Comparison of ENCODE assay signal across 8 cellular contexts in genomic region chr1:155049651-155050559, GRCh38. TPM values are rescaled to one million over a fixed set of nuclear protein-coding genes. Genes with fewer than 3 reads are reported as not detected.
A peak's percentile ranks its signal among the peaks of the same experiment; 100 is the strongest.
DNase-seq lines count a peak whose midpoint lies in the region; ATAC-seq and TF ChIP-seq lines count a peak whose summit lies in the region.

No MANE protein-coding gene starts in this region.

- CTCF ChIA-PET in activated B cell treated with CpG ODN at 0.5 μM for 24 hours (lab: Charles Lee), result interaction anchor here (1.2 to 9.6 kb wide), 9 partner anchors 10 to 123 kb away, joined by 3 to 101 read pairs (median 6); partner anchors contain the start of genes EFNA4, KRTCAP2, PBXIP1 and PMVK

- H3K27me3 Mint-ChIP-seq in stimulated activated naive CD8-positive, alpha-beta T cell treated with anti-CD3 and anti-CD28 coated beads, Interleukin-15, Interleukin-2, amounts not matched to agents 100 ng/mL and 50 ng/mL, for 24 hours, result no peaks in the 10 kb centered on the region
- no peaks in the 10 kb centered on the region for H3K27me3 Mint-ChIP-seq in activated B cell treated with CpG ODN at 0.5 μM for 24 hours
- peaks cover 6% of the 10 kb centered on the region for H3K27me3 Mint-ChIP-seq in glutamatergic neuron (ENCODE audit: unreplicated experiment)
- no peaks in the 10 kb centered on the region for H3K27me3 Mint-ChIP-seq in stimulated activated naive CD8-positive, alpha-beta T cell treated with anti-CD3 and anti-CD28 coated beads, Interleukin-15, amount 100 ng/mL, for 72 hours

- TF ChIP-seq CTCF in activated B cell treated with CpG ODN at 0.5 μM for 24 hours (IDR thresholded peaks at IDR 0.05) (no peak), glutamatergic neuron (IDR thresholded peaks at IDR 0.05; ENCODE audit: partially characterized antibody, unreplicated experiment) (no peak)

- H3K27ac Mint-ChIP-seq in stimulated activated naive CD8-positive, alpha-beta T cell treated with anti-CD3 and anti-CD28 coated beads, Interleukin-15, Interleukin-2, amounts not matched to agents 100 ng/mL and 50 ng/mL, for 24 hours, result peak overlapping the region; percentile 49
- no peak overlapping the region for H3K27ac Mint-ChIP-seq in activated B cell treated with CpG ODN at 0.5 μM for 24 hours
- peak overlapping the region; percentile 43 for H3K27ac Mint-ChIP-seq in glutamatergic neuron (ENCODE audit: unreplicated experiment)
- H3K27ac Mint-ChIP-seq in stimulated activated naive CD8-positive, alpha-beta T cell treated with anti-CD3 and anti-CD28 coated beads, Interleukin-15, amount 100 ng/mL, for 72 hours, result no peak overlapping the region

- ATAC-seq in stimulated activated naive CD8-positive, alpha-beta T cell treated with anti-CD3 and anti-CD28 coated beads, Interleukin-15, Interleukin-2, amounts not matched to agents 100 U/mL and 50 U/mL, for 24 hours, result no peak
- ATAC-seq in activated B cell treated with CpG ODN at 0.5 μM for 24 hours (ENCODE audit: low read depth), result no peak
- no peak for ATAC-seq in stimulated activated naive CD8-positive, alpha-beta T cell treated with anti-CD3 and anti-CD28 coated beads, Interleukin-15, amount 100 ng/mL, for 72 hours

- H3K36me3 Mint-ChIP-seq in stimulated activated naive CD8-positive, alpha-beta T cell treated with anti-CD3 and anti-CD28 coated beads, Interleukin-15, Interleukin-2, amounts not matched to agents 100 ng/mL and 50 ng/mL, for 24 hours (ENCODE audit: low read depth), result no peaks in the 10 kb centered on the region
- H3K36me3 Mint-ChIP-seq in activated B cell treated with CpG ODN at 0.5 μM for 24 hours (ENCODE audit: low read depth) (no peaks in the 10 kb centered on the region), glutamatergic neuron (ENCODE audit: unreplicated experiment) (no peaks in the 10 kb centered on the region)

- no peak for DNase-seq in stimulated activated naive CD8-positive, alpha-beta T cell treated with anti-CD3 and anti-CD28 coated beads, Interleukin-15, Interleukin-2, amounts not matched to agents 100 U/mL and 50 U/mL, for 24 hours
- DNase-seq in activated B cell treated with CpG ODN at 0.5 μM for 24 hours (no peak), glutamatergic neuron (no peak), GM03348 (ENCODE audit: low spot score) (no peak), pons (ENCODE audit: low spot score) (no peak), medulla oblongata (ENCODE audit: extremely low spot score) (no peak)
- no peak for DNase-seq in stimulated activated naive CD8-positive, alpha-beta T cell treated with anti-CD3 and anti-CD28 coated beads, Interleukin-15, amount 100 ng/mL, for 72 hours

- POLR2A ChIA-PET in activated B cell treated with CpG ODN at 0.5 μM for 24 hours (lab: Charles Lee), result interaction anchor here (0.7 to 1.6 kb wide), 7 partner anchors 12 to 1379 kb away, joined by 3 to 12 read pairs (median 4); partner anchors contain the start of genes EFNA4, FLAD1 and ILF2

- H3K4me3 Mint-ChIP-seq in stimulated activated naive CD8-positive, alpha-beta T cell treated with anti-CD3 and anti-CD28 coated beads, Interleukin-15, Interleukin-2, amounts not matched to agents 100 ng/mL and 50 ng/mL, for 24 hours, result peak overlapping the region; percentile 84
- H3K4me3 Mint-ChIP-seq in activated B cell treated with CpG ODN at 0.5 μM for 24 hours (peak overlapping the region; percentile 86), glutamatergic neuron (ENCODE audit: unreplicated experiment) (peak overlapping the region; percentile 91)
- peak overlapping the region; percentile 90 to 94 for H3K4me3 Mint-ChIP-seq in stimulated activated naive CD8-positive, alpha-beta T cell treated with anti-CD3 and anti-CD28 coated beads, Interleukin-15, amount 100 ng/mL, for 72 hours

- intact Hi-C loops in activated B cell treated with CpG ODN at 0.5 μM for 24 hours (cut with micrococcal nuclease), result loop anchor here (2.0 kb wide), 2 partner anchors 89 to 123 kb away; partner anchors contain the start of genes KRTCAP2, PYGO2 and TRIM46

- H3K4me1 Mint-ChIP-seq in stimulated activated naive CD8-positive, alpha-beta T cell treated with anti-CD3 and anti-CD28 coated beads, Interleukin-15, Interleukin-2, amounts not matched to agents 100 ng/mL and 50 ng/mL, for 24 hours (ENCODE audit: low read depth), result peaks cover 34% of the 10 kb centered on the region
- H3K4me1 Mint-ChIP-seq in activated B cell treated with CpG ODN at 0.5 μM for 24 hours (peaks cover 24% of the 10 kb centered on the region), glutamatergic neuron (ENCODE audit: low read depth, unreplicated experiment) (peaks cover 14% of the 10 kb centered on the region)
- H3K4me1 Mint-ChIP-seq in stimulated activated naive CD8-positive, alpha-beta T cell treated with anti-CD3 and anti-CD28 coated beads, Interleukin-15, amount 100 ng/mL, for 72 hours, result peaks cover 41% of the 10 kb centered on the region

- no peaks in the 10 kb centered on the region for H3K9me3 Mint-ChIP-seq in stimulated activated naive CD8-positive, alpha-beta T cell treated with anti-CD3 and anti-CD28 coated beads, Interleukin-15, Interleukin-2, amounts not matched to agents 100 ng/mL and 50 ng/mL, for 24 hours
- H3K9me3 Mint-ChIP-seq in activated B cell treated with CpG ODN at 0.5 μM for 24 hours (no peaks in the 10 kb centered on the region), glutamatergic neuron (ENCODE audit: unreplicated experiment) (peaks cover 6% of the 10 kb centered on the region)
- no peaks in the 10 kb centered on the region for H3K9me3 Mint-ChIP-seq in stimulated activated naive CD8-positive, alpha-beta T cell treated with anti-CD3 and anti-CD28 coated beads, Interleukin-15, amount 100 ng/mL, for 72 hours

RNA-seq across cellular contexts. Expression of gene ADAM15, which starts 1.2 kb away (rescaled TPM):
- total RNA-seq in activated B cell treated with CpG ODN at 0.5 μM for 24 hours (11.3 and 13.7 TPM in 2 replicates), glutamatergic neuron (ENCODE audit: unreplicated experiment) (7.6 TPM)

RNA-seq across cellular contexts. Expression of gene EFNA4, which starts 13.6 kb away (rescaled TPM):
- total RNA-seq in activated B cell treated with CpG ODN at 0.5 μM for 24 hours (7.8 and 9.5 TPM in 2 replicates), glutamatergic neuron (ENCODE audit: unreplicated experiment) (2.9 TPM)

RNA-seq across cellular contexts. Expression of gene DCST1, which starts 16.3 kb away (rescaled TPM):
- total RNA-seq in activated B cell treated with CpG ODN at 0.5 μM for 24 hours (not detected in 2 replicates), glutamatergic neuron (ENCODE audit: unreplicated experiment) (not detected)

RNA-seq across cellular contexts. Expression of gene DCST2, which starts 16.3 kb away (rescaled TPM):
- total RNA-seq in activated B cell treated with CpG ODN at 0.5 μM for 24 hours (1.0 TPM in 1 of 2 replicates, not detected in the other), glutamatergic neuron (ENCODE audit: unreplicated experiment) (0.64 TPM)

RNA-seq across cellular contexts. Expression of gene EFNA3, which starts 28.7 kb away (rescaled TPM):
- total RNA-seq in activated B cell treated with CpG ODN at 0.5 μM for 24 hours (1.2 and 1.7 TPM in 2 replicates), glutamatergic neuron (ENCODE audit: unreplicated experiment) (14.6 TPM)

Comparison
In these comparisons a context has a peak if more than half of its experiments do, and no peak if none do; other contexts are left out.
1. H3K27ac Mint-ChIP-seq: peak in stimulated activated naive CD8-positive, alpha-beta T cell treated with anti-CD3 and anti-CD28 coated beads, Interleukin-15, Interleukin-2, amounts not matched to agents 100 ng/mL and 50 ng/mL, for 24 hours (single experiment) and glutamatergic neuron (single experiment); none in activated B cell treated with CpG ODN at 0.5 μM for 24 hours (single experiment) and stimulated activated naive CD8-positive, alpha-beta T cell treated with anti-CD3 and anti-CD28 coated beads, Interleukin-15, amount 100 ng/mL, for 72 hours (0 of 2).
2. Peak in every context shown above with its lines, with median percentiles within 50 percentile points of each other: H3K4me3 Mint-ChIP-seq.